Comparison of ENCODE assay signal across 1 cellular context in the genomic region with DNA sequence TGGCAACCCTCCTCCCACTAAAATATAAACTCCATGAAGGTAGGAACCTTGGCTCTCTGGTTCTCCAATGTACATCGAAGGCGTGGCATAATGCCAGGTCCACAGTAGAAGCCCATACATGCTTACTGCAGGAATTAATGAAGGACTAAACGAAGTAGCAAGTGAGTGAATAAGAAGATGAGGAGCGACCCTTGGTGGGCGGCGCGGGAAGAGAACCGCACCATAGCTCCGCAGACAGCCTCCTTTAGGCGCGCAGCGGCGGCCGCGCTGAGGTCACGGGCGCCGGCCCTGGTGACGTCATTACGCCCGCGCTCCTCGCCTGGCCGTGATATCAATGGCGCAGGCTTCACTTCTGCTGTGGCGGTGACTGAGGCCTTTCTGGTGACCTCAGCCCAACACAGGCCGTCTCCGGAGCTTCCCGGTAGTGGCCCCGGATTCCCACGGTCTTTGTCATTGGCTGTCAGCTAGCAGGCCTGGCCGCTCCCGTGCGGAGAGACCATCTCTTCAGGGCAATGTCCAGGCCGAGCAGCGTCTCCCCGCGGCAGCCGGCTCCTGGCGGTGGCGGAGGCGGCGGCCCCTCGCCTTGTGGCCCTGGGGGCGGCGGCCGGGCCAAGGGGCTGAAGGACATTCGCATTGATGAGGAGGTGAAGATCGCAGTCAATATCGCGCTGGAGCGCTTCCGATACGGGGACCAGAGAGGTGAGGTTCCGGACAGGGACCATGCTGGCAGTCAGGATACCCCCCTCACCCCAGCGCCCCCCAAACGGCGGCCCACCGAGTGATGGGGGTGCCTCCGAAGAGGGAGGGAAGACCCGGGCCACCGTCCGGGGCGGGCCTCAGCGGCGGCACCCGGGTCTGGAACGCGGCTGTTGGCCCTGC.
TF ChIP-seq lines count a peak whose summit lies in the region.

YTHDC2 (plus strand) TSS at position 311 of the 879 bp plus-strand sequence; CDS start at position 513, 202 bp downstream.

TF ChIP-seq in K562, 482 proteins besides CTCF, POLR2A, EP300 and RAD21 (continued from another document and continues in another):
- peak; percentile 44; the same call in 1 of the 2 replicates for TF ChIP-seq ZNF766 (CRISPR knock-in tag; conservative IDR thresholded peaks at IDR 0.05)
- no peak for TF ChIP-seq TAF15 (IDR thresholded peaks at IDR 0.05; ENCODE audit: low read depth, low read length)
- no peak for TF ChIP-seq SMAD1 (IDR thresholded peaks at IDR 0.05; ENCODE audit: low read depth, low read length, partially characterized antibody)
- TF ChIP-seq, protein P1, sequence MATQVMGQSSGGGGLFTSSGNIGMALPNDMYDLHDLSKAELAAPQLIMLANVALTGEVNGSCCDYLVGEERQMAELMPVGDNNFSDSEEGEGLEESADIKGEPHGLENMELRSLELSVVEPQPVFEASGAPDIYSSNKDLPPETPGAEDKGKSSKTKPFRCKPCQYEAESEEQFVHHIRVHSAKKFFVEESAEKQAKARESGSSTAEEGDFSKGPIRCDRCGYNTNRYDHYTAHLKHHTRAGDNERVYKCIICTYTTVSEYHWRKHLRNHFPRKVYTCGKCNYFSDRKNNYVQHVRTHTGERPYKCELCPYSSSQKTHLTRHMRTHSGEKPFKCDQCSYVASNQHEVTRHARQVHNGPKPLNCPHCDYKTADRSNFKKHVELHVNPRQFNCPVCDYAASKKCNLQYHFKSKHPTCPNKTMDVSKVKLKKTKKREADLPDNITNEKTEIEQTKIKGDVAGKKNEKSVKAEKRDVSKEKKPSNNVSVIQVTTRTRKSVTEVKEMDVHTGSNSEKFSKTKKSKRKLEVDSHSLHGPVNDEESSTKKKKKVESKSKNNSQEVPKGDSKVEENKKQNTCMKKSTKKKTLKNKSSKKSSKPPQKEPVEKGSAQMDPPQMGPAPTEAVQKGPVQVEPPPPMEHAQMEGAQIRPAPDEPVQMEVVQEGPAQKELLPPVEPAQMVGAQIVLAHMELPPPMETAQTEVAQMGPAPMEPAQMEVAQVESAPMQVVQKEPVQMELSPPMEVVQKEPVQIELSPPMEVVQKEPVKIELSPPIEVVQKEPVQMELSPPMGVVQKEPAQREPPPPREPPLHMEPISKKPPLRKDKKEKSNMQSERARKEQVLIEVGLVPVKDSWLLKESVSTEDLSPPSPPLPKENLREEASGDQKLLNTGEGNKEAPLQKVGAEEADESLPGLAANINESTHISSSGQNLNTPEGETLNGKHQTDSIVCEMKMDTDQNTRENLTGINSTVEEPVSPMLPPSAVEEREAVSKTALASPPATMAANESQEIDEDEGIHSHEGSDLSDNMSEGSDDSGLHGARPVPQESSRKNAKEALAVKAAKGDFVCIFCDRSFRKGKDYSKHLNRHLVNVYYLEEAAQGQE (CRISPR knock-in tag; IDR thresholded peaks at IDR 0.05; ENCODE audit: low read depth), result no peak
- no peak for TF ChIP-seq DIDO1 (tag; IDR thresholded peaks at IDR 0.05; ENCODE audit: low read depth)
- TF ChIP-seq E2F3 (CRISPR knock-in tag; IDR thresholded peaks at IDR 0.05), result no peak
- TF ChIP-seq NFE2L1 (tag; IDR thresholded peaks at IDR 0.05; ENCODE audit: borderline replicate concordance, low read depth), result no peak
- no peak for TF ChIP-seq RBM34 (IDR thresholded peaks at IDR 0.05; ENCODE audit: borderline replicate concordance, insufficient read depth, low read length)
- TF ChIP-seq, protein P2, sequence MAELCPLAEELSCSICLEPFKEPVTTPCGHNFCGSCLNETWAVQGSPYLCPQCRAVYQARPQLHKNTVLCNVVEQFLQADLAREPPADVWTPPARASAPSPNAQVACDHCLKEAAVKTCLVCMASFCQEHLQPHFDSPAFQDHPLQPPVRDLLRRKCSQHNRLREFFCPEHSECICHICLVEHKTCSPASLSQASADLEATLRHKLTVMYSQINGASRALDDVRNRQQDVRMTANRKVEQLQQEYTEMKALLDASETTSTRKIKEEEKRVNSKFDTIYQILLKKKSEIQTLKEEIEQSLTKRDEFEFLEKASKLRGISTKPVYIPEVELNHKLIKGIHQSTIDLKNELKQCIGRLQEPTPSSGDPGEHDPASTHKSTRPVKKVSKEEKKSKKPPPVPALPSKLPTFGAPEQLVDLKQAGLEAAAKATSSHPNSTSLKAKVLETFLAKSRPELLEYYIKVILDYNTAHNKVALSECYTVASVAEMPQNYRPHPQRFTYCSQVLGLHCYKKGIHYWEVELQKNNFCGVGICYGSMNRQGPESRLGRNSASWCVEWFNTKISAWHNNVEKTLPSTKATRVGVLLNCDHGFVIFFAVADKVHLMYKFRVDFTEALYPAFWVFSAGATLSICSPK (IDR thresholded peaks at IDR 0.05; ENCODE audit: borderline replicate concordance), result no peak
- no peak for TF ChIP-seq ZC3H11A (IDR thresholded peaks at IDR 0.05; ENCODE audit: low read depth, low read length)
- TF ChIP-seq PURB (CRISPR knock-in tag; IDR thresholded peaks at IDR 0.05; ENCODE audit: low read depth), result no peak
- no peak for TF ChIP-seq HDAC8 (tag; IDR thresholded peaks at IDR 0.05)
- no peak for TF ChIP-seq HMG20A (CRISPR knock-in tag; conservative IDR thresholded peaks at IDR 0.05)
- TF ChIP-seq, protein P3, sequence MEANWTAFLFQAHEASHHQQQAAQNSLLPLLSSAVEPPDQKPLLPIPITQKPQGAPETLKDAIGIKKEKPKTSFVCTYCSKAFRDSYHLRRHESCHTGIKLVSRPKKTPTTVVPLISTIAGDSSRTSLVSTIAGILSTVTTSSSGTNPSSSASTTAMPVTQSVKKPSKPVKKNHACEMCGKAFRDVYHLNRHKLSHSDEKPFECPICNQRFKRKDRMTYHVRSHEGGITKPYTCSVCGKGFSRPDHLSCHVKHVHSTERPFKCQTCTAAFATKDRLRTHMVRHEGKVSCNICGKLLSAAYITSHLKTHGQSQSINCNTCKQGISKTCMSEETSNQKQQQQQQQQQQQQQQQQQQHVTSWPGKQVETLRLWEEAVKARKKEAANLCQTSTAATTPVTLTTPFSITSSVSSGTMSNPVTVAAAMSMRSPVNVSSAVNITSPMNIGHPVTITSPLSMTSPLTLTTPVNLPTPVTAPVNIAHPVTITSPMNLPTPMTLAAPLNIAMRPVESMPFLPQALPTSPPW (CRISPR knock-in tag; IDR thresholded peaks at IDR 0.05), result 0 out of 2 replicates have a peak, but pooled peaks have one; percentile 27
- no peak for TF ChIP-seq OTX1 (CRISPR knock-in tag; IDR thresholded peaks at IDR 0.05)
- no peak for TF ChIP-seq MECOM (CRISPR knock-in tag; IDR thresholded peaks at IDR 0.05)
- peak; percentile 99 for TF ChIP-seq ATF7 (IDR thresholded peaks at IDR 0.05)
- no peak for TF ChIP-seq ZNF518B (CRISPR knock-in tag; IDR thresholded peaks at IDR 0.05)
- no peak for TF ChIP-seq ZNF507 (tag; conservative IDR thresholded peaks at IDR 0.05)
- TF ChIP-seq, protein P4, sequence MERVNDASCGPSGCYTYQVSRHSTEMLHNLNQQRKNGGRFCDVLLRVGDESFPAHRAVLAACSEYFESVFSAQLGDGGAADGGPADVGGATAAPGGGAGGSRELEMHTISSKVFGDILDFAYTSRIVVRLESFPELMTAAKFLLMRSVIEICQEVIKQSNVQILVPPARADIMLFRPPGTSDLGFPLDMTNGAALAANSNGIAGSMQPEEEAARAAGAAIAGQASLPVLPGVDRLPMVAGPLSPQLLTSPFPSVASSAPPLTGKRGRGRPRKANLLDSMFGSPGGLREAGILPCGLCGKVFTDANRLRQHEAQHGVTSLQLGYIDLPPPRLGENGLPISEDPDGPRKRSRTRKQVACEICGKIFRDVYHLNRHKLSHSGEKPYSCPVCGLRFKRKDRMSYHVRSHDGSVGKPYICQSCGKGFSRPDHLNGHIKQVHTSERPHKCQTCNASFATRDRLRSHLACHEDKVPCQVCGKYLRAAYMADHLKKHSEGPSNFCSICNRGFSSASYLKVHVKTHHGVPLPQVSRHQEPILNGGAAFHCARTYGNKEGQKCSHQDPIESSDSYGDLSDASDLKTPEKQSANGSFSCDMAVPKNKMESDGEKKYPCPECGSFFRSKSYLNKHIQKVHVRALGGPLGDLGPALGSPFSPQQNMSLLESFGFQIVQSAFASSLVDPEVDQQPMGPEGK (CRISPR knock-in tag; IDR thresholded peaks at IDR 0.05; ENCODE audit: borderline replicate concordance), result no peak
- peak; percentile 25 for TF ChIP-seq FIP1L1 (IDR thresholded peaks at IDR 0.05; ENCODE audit: low read depth, low read length, poor library complexity, severe bottlenecking)
- TF ChIP-seq CCAR2 (IDR thresholded peaks at IDR 0.05; ENCODE audit: low read depth, low read length), result no peak
- TF ChIP-seq, protein P5, sequence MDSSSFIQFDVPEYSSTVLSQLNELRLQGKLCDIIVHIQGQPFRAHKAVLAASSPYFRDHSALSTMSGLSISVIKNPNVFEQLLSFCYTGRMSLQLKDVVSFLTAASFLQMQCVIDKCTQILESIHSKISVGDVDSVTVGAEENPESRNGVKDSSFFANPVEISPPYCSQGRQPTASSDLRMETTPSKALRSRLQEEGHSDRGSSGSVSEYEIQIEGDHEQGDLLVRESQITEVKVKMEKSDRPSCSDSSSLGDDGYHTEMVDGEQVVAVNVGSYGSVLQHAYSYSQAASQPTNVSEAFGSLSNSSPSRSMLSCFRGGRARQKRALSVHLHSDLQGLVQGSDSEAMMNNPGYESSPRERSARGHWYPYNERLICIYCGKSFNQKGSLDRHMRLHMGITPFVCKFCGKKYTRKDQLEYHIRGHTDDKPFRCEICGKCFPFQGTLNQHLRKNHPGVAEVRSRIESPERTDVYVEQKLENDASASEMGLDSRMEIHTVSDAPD (CRISPR knock-in tag; IDR thresholded peaks at IDR 0.05), result no peak
- no peak for TF ChIP-seq RBM15 (IDR thresholded peaks at IDR 0.05; ENCODE audit: insufficient read depth, low read length)
- peak in 1 of 2 experiments; percentile 75; a peak in 3 of 4 replicates for TF ChIP-seq UBTF (IDR thresholded peaks at IDR 0.05; ENCODE audit: borderline replicate concordance in 1 of 2, low read depth in 2 of 2, low read length in 2 of 2)
- no peak for TF ChIP-seq GTF2A2 (tag; IDR thresholded peaks at IDR 0.05)
- TF ChIP-seq ATF1 (CRISPR knock-in tag; IDR thresholded peaks at IDR 0.05), result peak; percentile 86
- peak; percentile 99 for TF ChIP-seq ATF1 (tag; IDR thresholded peaks at IDR 0.05)
- TF ChIP-seq FOXA3 (CRISPR knock-in tag; conservative IDR thresholded peaks at IDR 0.05 in 1 of 2, IDR thresholded peaks at IDR 0.05 in 1 of 2), result no peak
- TF ChIP-seq PYGO2 (tag; IDR thresholded peaks at IDR 0.05), result no peak
- no peak for TF ChIP-seq ZNF77 (CRISPR knock-in tag; IDR thresholded peaks at IDR 0.05)
- no peak for TF ChIP-seq SMARCE1 (IDR thresholded peaks at IDR 0.05)
- no peak for TF ChIP-seq STAG1 (CRISPR knock-in tag; IDR thresholded peaks at IDR 0.05; ENCODE audit: borderline replicate concordance)
- TF ChIP-seq ELF4 (CRISPR knock-in tag; IDR thresholded peaks at IDR 0.05), result no peak
- TF ChIP-seq ZNF24 (IDR thresholded peaks at IDR 0.05), result peak; percentile 99
- TF ChIP-seq ZNF431 (CRISPR knock-in tag; IDR thresholded peaks at IDR 0.05), result no peak
- no peak for TF ChIP-seq ZNF699 (CRISPR knock-in tag; IDR thresholded peaks at IDR 0.05; ENCODE audit: insufficient replicate concordance)
- TF ChIP-seq HNRNPH1 (optimal IDR thresholded peaks at IDR 0.05; ENCODE audit: low read depth, low read length), result no peak
- TF ChIP-seq SAFB (IDR thresholded peaks at IDR 0.05; ENCODE audit: borderline replicate concordance, low read depth, low read length), result no peak
- no peak for TF ChIP-seq CHD2 (IDR thresholded peaks at IDR 0.05; ENCODE audit: low read depth, low read length)
- no peak for TF ChIP-seq CEBPB (tag; IDR thresholded peaks at IDR 0.05)
- peak; percentile 73 for TF ChIP-seq KDM5B (IDR thresholded peaks at IDR 0.05; ENCODE audit: insufficient replicate concordance, low read depth, low read length)
- TF ChIP-seq POLR3G (IDR thresholded peaks at IDR 0.05; ENCODE audit: extremely low read depth, insufficient read length, insufficient replicate concordance), result no peak
- TF ChIP-seq PHF21A (IDR thresholded peaks at IDR 0.05; ENCODE audit: borderline replicate concordance, low read depth), result no peak
- peak in 1 of 2 experiments; percentile 35; a peak in 1 of 4 replicates for TF ChIP-seq TBL1XR1 (IDR thresholded peaks at IDR 0.05; ENCODE audit: low read length in 2 of 2)
- no peak for TF ChIP-seq ARHGAP35 (IDR thresholded peaks at IDR 0.05; ENCODE audit: partially characterized antibody)
- TF ChIP-seq ZNF3 (CRISPR knock-in tag; IDR thresholded peaks at IDR 0.05), result no peak
